1 cellular context compared by ENCODE assay signal in the genomic region with DNA sequence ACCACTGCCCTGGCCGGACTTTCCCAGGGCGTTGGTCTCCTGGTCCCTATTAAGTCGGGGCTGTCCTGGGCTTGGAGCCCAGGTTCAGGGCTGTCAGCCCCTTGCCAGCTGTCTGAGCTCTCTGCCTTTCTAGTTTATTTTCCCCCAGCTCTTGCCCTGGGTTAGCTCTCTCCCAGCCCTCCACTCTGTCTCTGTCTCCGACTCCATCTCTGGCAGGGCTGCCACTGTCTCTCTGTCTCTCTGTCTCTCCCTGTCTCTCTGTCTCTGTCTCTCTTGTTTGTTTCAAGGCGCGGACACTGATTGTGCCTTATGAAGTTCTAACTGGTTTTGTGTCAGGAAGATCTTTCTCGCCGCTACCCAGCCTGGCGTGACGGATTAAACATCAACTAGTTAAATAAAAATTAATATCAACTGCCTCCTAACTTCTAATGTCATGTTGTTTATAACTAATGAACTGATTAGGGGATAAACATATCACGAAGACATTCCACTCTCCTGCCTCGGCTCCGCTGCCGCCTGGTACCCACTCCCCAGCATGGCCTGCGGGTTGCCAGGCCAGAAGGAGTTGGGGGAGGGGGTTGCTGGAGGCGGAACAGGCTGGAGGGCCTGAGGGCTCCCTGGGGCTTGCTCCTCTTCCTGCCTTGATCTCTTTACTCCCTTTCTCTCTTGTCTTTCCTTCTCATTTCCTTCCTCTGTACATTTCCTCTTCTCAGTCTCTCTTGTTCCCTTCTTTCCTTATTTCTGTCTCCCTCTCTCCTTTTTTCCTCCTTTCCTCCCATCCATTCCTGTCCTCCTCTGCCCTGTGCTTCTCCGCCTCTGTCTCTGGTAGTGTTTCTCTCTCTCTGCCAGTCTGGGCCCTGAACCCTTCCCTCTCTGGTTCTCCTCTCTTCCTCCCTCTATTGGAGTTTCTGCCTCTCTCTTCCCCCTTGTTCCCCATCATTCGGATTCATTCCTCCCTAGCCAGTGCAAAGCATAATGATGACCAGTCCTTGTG.
TF ChIP-seq lines count a peak whose summit lies in the region.

No MANE protein-coding gene starts in this region.

TF ChIP-seq in HCT116, 20 proteins besides CTCF, POLR2A, EP300 and RAD21 (continued from another document):
- TF ChIP-seq SP1 (IDR thresholded peaks at IDR 0.05; ENCODE audit: low read depth) (no peak), POLR2AphosphoS5 (IDR thresholded peaks at IDR 0.05; ENCODE audit: low read depth, low read length) (no peak), ZNF274 (IDR thresholded peaks at IDR 0.05; ENCODE audit: low read depth, low read length) (no peak)
- TF ChIP-seq, protein P1, sequence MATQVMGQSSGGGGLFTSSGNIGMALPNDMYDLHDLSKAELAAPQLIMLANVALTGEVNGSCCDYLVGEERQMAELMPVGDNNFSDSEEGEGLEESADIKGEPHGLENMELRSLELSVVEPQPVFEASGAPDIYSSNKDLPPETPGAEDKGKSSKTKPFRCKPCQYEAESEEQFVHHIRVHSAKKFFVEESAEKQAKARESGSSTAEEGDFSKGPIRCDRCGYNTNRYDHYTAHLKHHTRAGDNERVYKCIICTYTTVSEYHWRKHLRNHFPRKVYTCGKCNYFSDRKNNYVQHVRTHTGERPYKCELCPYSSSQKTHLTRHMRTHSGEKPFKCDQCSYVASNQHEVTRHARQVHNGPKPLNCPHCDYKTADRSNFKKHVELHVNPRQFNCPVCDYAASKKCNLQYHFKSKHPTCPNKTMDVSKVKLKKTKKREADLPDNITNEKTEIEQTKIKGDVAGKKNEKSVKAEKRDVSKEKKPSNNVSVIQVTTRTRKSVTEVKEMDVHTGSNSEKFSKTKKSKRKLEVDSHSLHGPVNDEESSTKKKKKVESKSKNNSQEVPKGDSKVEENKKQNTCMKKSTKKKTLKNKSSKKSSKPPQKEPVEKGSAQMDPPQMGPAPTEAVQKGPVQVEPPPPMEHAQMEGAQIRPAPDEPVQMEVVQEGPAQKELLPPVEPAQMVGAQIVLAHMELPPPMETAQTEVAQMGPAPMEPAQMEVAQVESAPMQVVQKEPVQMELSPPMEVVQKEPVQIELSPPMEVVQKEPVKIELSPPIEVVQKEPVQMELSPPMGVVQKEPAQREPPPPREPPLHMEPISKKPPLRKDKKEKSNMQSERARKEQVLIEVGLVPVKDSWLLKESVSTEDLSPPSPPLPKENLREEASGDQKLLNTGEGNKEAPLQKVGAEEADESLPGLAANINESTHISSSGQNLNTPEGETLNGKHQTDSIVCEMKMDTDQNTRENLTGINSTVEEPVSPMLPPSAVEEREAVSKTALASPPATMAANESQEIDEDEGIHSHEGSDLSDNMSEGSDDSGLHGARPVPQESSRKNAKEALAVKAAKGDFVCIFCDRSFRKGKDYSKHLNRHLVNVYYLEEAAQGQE (IDR thresholded peaks at IDR 0.05; ENCODE audit: low read depth): no peak
